Comparison of ENCODE assay signal across 9 cellular contexts in genomic region chr17:39929657-39930407, GRCh38. TPM values are rescaled to one million over a fixed set of nuclear protein-coding genes. Genes with fewer than 3 reads are reported as not detected.
A peak's percentile ranks its signal among the peaks of the same experiment; 100 is the strongest.
DNase-seq lines count a peak whose midpoint lies in the region; ATAC-seq, FAIRE-seq and TF ChIP-seq lines count a peak whose summit lies in the region.
"Had no signal": no experiment of that assay in that cellular context is flagged by ENCODE, and none has a peak within 500 bp of the region (broad histone marks: within the 10 kb centered on the region; RNA-seq: fewer than 3 reads in every experiment).

No MANE protein-coding gene starts in this region.

- no peaks in the 10 kb centered on the region for H3K9me1 ChIP-seq in endothelial cell of umbilical vein (replicated peaks; ENCODE audit: control insufficient read depth, extremely low read depth, insufficient read depth, low read length)

- H3K27ac Mint-ChIP-seq in CD4-positive, alpha-beta T cell: no peak overlapping the region

- H3K9ac ChIP-seq in OCI-LY1 (ENCODE audit: low read length): no peak overlapping the region; the same call in 1 of the 2 replicates
- peak overlapping the region; percentile 84 for H3K9ac ChIP-seq in endothelial cell of umbilical vein (replicated peaks; ENCODE audit: extremely low read depth, insufficient read depth, low read length)
- no peak overlapping the region for H3K9ac ChIP-seq in rectal smooth muscle tissue (ENCODE audit: low read length)

- H3K4me3 Mint-ChIP-seq in CD4-positive, alpha-beta T cell: peak overlapping the region; percentile 9

- dilution Hi-C loops in endothelial cell of umbilical vein (cut with MboI; ENCODE audit: extremely low pct_ligation_motif_present, low sequenced_read_pairs): no loop called here

- H3K4me1 Mint-ChIP-seq in CD4-positive, alpha-beta T cell (ENCODE audit: low read depth): peaks cover 32% of the 10 kb centered on the region

- no peaks in the 10 kb centered on the region for H3K9me2 ChIP-seq in OCI-LY1 (ENCODE audit: low read depth, low read length)

- no TSS peak for BruUV-seq in endothelial cell of umbilical vein (replicated peaks; lab: Mats Ljungman, UMichigan)

- peaks cover 20% of the 10 kb centered on the region for H3K79me2 ChIP-seq in OCI-LY1 (ENCODE audit: insufficient read depth, low read length)
- peaks cover 21% of the 10 kb centered on the region for H3K79me2 ChIP-seq in endothelial cell of umbilical vein (ENCODE audit: control insufficient read depth, insufficient read depth, low read length)

- intact Hi-C loops in CD4-positive, alpha-beta T cell (cut with DNase I, micrococcal nuclease): loop anchor here (2.0 to 10.0 kb wide), 7 partner anchors 32 to 475 kb away; partner anchors contain the start of genes GSDMA (in 1 of the 2), MED1 (in 1 of the 2) and MED24 (in 1 of the 2)
- intact Hi-C loops in endothelial cell of umbilical vein (cut with micrococcal nuclease): loop anchor here (1.0 kb wide), 2 partner anchors 22 to 89 kb away; no protein-coding TSS in a partner anchor

- H3K9me3 ChIP-seq in CD4-positive, alpha-beta T cell (ENCODE audit: control insufficient read depth, low read length): no peaks in the 10 kb centered on the region
- H3K9me3 ChIP-seq in OCI-LY1 (ENCODE audit: low read length): no peaks in the 10 kb centered on the region
- H3K9me3 ChIP-seq in endothelial cell of umbilical vein (replicated peaks; ENCODE audit: control insufficient read depth, insufficient read depth, low read length): no peaks in the 10 kb centered on the region

- no peak for ATAC-seq in CD4-positive, alpha-beta T cell (ENCODE audit: poor library complexity)
- ATAC-seq in HG02763 (IDR thresholded peaks at IDR 0.05; ENCODE audit: unreplicated experiment): no peak
- ATAC-seq in GM19023 (IDR thresholded peaks at IDR 0.05; ENCODE audit: unreplicated experiment): no peak
- no peak for ATAC-seq in HG03354 (IDR thresholded peaks at IDR 0.05; ENCODE audit: poor library complexity, severe bottlenecking, unreplicated experiment)

- no peaks in the 10 kb centered on the region for H3K27me3 ChIP-seq in CD4-positive, alpha-beta T cell (ENCODE audit: control insufficient read depth, insufficient read depth, low read length)
- H3K27me3 ChIP-seq in OCI-LY1 (ENCODE audit: insufficient read depth, low read length) (no peaks in the 10 kb centered on the region), endothelial cell of umbilical vein (ENCODE audit: control insufficient read depth in 2 of 2, insufficient read depth in 2 of 2, low read length in 2 of 2) (no peaks in the 10 kb centered on the region), rectal smooth muscle tissue (ENCODE audit: control insufficient read depth, insufficient read depth, low read length) (no peaks in the 10 kb centered on the region)

- no peak for TF ChIP-seq CTCF in CD4-positive, alpha-beta T cell (IDR thresholded peaks at IDR 0.05)
- TF ChIP-seq CTCF in OCI-LY1 (IDR thresholded peaks at IDR 0.05; ENCODE audit: low read length) (no peak), endothelial cell of umbilical vein (IDR thresholded peaks at IDR 0.05; ENCODE audit: extremely low read depth in 1 of 2, insufficient read depth in 1 of 2, low read depth in 1 of 2, low read length in 2 of 2) (no peak)

- H2AFZ ChIP-seq in OCI-LY1 (ENCODE audit: low read length): no peak overlapping the region
- peak overlapping the region; percentile 29 for H2AFZ ChIP-seq in endothelial cell of umbilical vein (ENCODE audit: low read depth, low read length)

- no peaks in the 10 kb centered on the region for H4K20me1 ChIP-seq in OCI-LY1 (ENCODE audit: insufficient read depth, low read length)
- H4K20me1 ChIP-seq in endothelial cell of umbilical vein (replicated peaks; ENCODE audit: control insufficient read depth, extremely low read depth, insufficient read depth, low read length): no peaks in the 10 kb centered on the region

- H3K36me3 Mint-ChIP-seq in CD4-positive, alpha-beta T cell (ENCODE audit: low read depth): peaks cover 20% of the 10 kb centered on the region

- no peak for FAIRE-seq in endothelial cell of umbilical vein (lab: Jason Lieb, UNC)
- FAIRE-seq: G401.6 had no signal

- H3K4me2 ChIP-seq in OCI-LY1 (ENCODE audit: low read length) (peak overlapping the region; percentile 88; the same call in 1 of the 2 replicates), endothelial cell of umbilical vein (ENCODE audit: insufficient read depth, low read length) (peak overlapping the region; percentile 58)

- H3K4me3 ChIP-seq in OCI-LY1 (ENCODE audit: low read depth, low read length, poor library complexity, severe bottlenecking) (no peak overlapping the region), endothelial cell of umbilical vein (replicated peaks in 1 of 3; ENCODE audit: insufficient read depth in 1 of 3, low read depth in 1 of 3, low read length in 3 of 3) (peak overlapping the region in 1 of 3 experiments; percentile 34), rectal smooth muscle tissue (ENCODE audit: low read length) (no peak overlapping the region)

- no peaks in the 10 kb centered on the region for H3F3A ChIP-seq in OCI-LY1 (ENCODE audit: insufficient read depth, low read length)

- H3K36me3 ChIP-seq in OCI-LY1 (ENCODE audit: insufficient read depth, low read length) (no peaks in the 10 kb centered on the region), endothelial cell of umbilical vein (ENCODE audit: control insufficient read depth in 2 of 2, extremely low read depth in 1 of 2, insufficient read depth in 2 of 2, low read length in 2 of 2) (no peaks in the 10 kb centered on the region), rectal smooth muscle tissue (ENCODE audit: control insufficient read depth, insufficient read depth, low read length) (no peaks in the 10 kb centered on the region)

- no peak for DNase-seq in CD4-positive, alpha-beta T cell
- DNase-seq in endothelial cell of umbilical vein (ENCODE audit: low read depth, low spot score) (no peak), DMS153 (lab: John Stamatoyannopoulos, UW) (no peak)

- no peak for TF ChIP-seq POLR2A in endothelial cell of umbilical vein (IDR thresholded peaks at IDR 0.05; ENCODE audit: low read depth, low read length)

- no peaks in the 10 kb centered on the region for H3K9me3 Mint-ChIP-seq in CD4-positive, alpha-beta T cell

- CTCF ChIA-PET in CD4-positive, alpha-beta T cell (lab: Charles Lee): interaction anchor here (1.6 kb wide), 1 partner anchor 18 kb away, joined by 4 read pairs; no protein-coding TSS in a partner anchor
- CTCF ChIA-PET in endothelial cell of umbilical vein (lab: Charles Lee): interaction anchor here (0.8 to 1.8 kb wide), 3 partner anchors 20 to 51 kb away, joined by 3 to 7 read pairs (median 6); partner anchors contain the start of gene PSMD3

- H3K4me1 ChIP-seq in OCI-LY1 (ENCODE audit: insufficient read depth, low read length, severe bottlenecking): peaks cover 42% of the 10 kb centered on the region
- H3K4me1 ChIP-seq in endothelial cell of umbilical vein (ENCODE audit: control insufficient read depth, extremely low read depth, insufficient read depth, low read length): peaks cover 36% of the 10 kb centered on the region
- H3K4me1 ChIP-seq in rectal smooth muscle tissue (ENCODE audit: control insufficient read depth, insufficient read depth, low read length): peaks cover 14% of the 10 kb centered on the region

- POLR2A ChIA-PET in CD4-positive, alpha-beta T cell (lab: Charles Lee): interaction anchor here (0.9 kb wide), 1 partner anchor 123 kb away, joined by 3 read pairs; no protein-coding TSS in a partner anchor
- POLR2A ChIA-PET in endothelial cell of umbilical vein (lab: Charles Lee): no interaction called here

- no peaks in the 10 kb centered on the region for H3K27me3 Mint-ChIP-seq in CD4-positive, alpha-beta T cell

- H3K27ac ChIP-seq in CD4-positive, alpha-beta T cell (ENCODE audit: low read depth, low read length): no peak overlapping the region
- H3K27ac ChIP-seq in OCI-LY1 (ENCODE audit: low read depth, low read length, poor library complexity, severe bottlenecking) (no peak overlapping the region), endothelial cell of umbilical vein (ENCODE audit: insufficient read depth, low read depth, low read length) (peak overlapping the region; percentile 100), rectal smooth muscle tissue (ENCODE audit: low read depth, low read length) (peak overlapping the region; percentile 46)

RNA-seq across cellular contexts. Expression of gene LRRC3C, which starts 2.3 kb away (rescaled TPM):
- total RNA-seq in CD4-positive, alpha-beta T cell: not detected
- not detected in 2 replicates for total RNA-seq in endothelial cell of umbilical vein
- not detected in 2 replicates for polyA plus RNA-seq in endothelial cell of umbilical vein
- polyA plus RNA-seq in endothelial cell of umbilical vein (2011; cell fraction: cytosol; rRNA removed): not detected in 2 replicates
- not detected in 2 replicates for polyA plus RNA-seq in endothelial cell of umbilical vein (2011; cell fraction: nucleus; rRNA removed)
- not detected in 2 replicates for polyA plus RNA-seq in endothelial cell of umbilical vein (2012)
- not detected in 2 replicates for polyA minus RNA-seq in endothelial cell of umbilical vein
- polyA minus RNA-seq in endothelial cell of umbilical vein (2011; cell fraction: cytosol; rRNA and poly(A)+ RNA removed): not detected
- polyA minus RNA-seq in endothelial cell of umbilical vein (2011; cell fraction: nucleus; rRNA and poly(A)+ RNA removed): not detected in 2 replicates

RNA-seq across cellular contexts. Expression of gene ORMDL3, which starts 2.4 kb away (rescaled TPM):
- total RNA-seq in CD4-positive, alpha-beta T cell: 100 to 1,000 TPM; 103 to 105 TPM
- total RNA-seq in endothelial cell of umbilical vein: 26.7 and 29.8 TPM in 2 replicates
- polyA plus RNA-seq in endothelial cell of umbilical vein: 49.8 and 53.4 TPM in 2 replicates
- 30.3 and 31.1 TPM in 2 replicates for polyA plus RNA-seq in endothelial cell of umbilical vein (2011; cell fraction: cytosol; rRNA removed)
- polyA plus RNA-seq in endothelial cell of umbilical vein (2011; cell fraction: nucleus; rRNA removed): 31.1 and 56.9 TPM in 2 replicates
- 29.4 and 40.4 TPM in 2 replicates for polyA plus RNA-seq in endothelial cell of umbilical vein (2012)
- polyA minus RNA-seq in endothelial cell of umbilical vein: 58.5 and 67.5 TPM in 2 replicates
- polyA minus RNA-seq in endothelial cell of umbilical vein (2011; cell fraction: cytosol; rRNA and poly(A)+ RNA removed): 14.5 TPM
- 17.8 and 21.3 TPM in 2 replicates for polyA minus RNA-seq in endothelial cell of umbilical vein (2011; cell fraction: nucleus; rRNA and poly(A)+ RNA removed)

RNA-seq across cellular contexts. Expression of gene GSDMB, which starts 11.4 kb away (rescaled TPM):
- 10 to 100 TPM; 22.3 to 22.7 TPM for total RNA-seq in CD4-positive, alpha-beta T cell
- total RNA-seq in endothelial cell of umbilical vein: 11.0 and 11.6 TPM in 2 replicates
- polyA plus RNA-seq in endothelial cell of umbilical vein: 5.0 and 5.4 TPM in 2 replicates
- polyA plus RNA-seq in endothelial cell of umbilical vein (2011; cell fraction: cytosol; rRNA removed): 1.1 and 1.7 TPM in 2 replicates
- polyA plus RNA-seq in endothelial cell of umbilical vein (2011; cell fraction: nucleus; rRNA removed): 49.7 and 50.3 TPM in 2 replicates
- polyA plus RNA-seq in endothelial cell of umbilical vein (2012): 8.0 and 10.6 TPM in 2 replicates
- polyA minus RNA-seq in endothelial cell of umbilical vein: 6.0 and 7.9 TPM in 2 replicates
- polyA minus RNA-seq in endothelial cell of umbilical vein (2011; cell fraction: cytosol; rRNA and poly(A)+ RNA removed): not detected
- polyA minus RNA-seq in endothelial cell of umbilical vein (2011; cell fraction: nucleus; rRNA and poly(A)+ RNA removed): 9.6 and 11.2 TPM in 2 replicates

RNA-seq across cellular contexts. Expression of gene GSDMA, which starts 33.0 kb away (rescaled TPM):
- under 1 TPM in 1 of 2 experiments, not detected in 1; 0.14 TPM for total RNA-seq in CD4-positive, alpha-beta T cell
- not detected in 2 replicates for total RNA-seq in endothelial cell of umbilical vein
- not detected in 2 replicates for polyA plus RNA-seq in endothelial cell of umbilical vein
- polyA plus RNA-seq in endothelial cell of umbilical vein (2011; cell fraction: cytosol; rRNA removed): not detected in 2 replicates
- not detected in 2 replicates for polyA plus RNA-seq in endothelial cell of umbilical vein (2011; cell fraction: nucleus; rRNA removed)
- polyA plus RNA-seq in endothelial cell of umbilical vein (2012): not detected in 2 replicates
- not detected in 2 replicates for polyA minus RNA-seq in endothelial cell of umbilical vein
- not detected for polyA minus RNA-seq in endothelial cell of umbilical vein (2011; cell fraction: cytosol; rRNA and poly(A)+ RNA removed)
- polyA minus RNA-seq in endothelial cell of umbilical vein (2011; cell fraction: nucleus; rRNA and poly(A)+ RNA removed): not detected in 2 replicates

RNA-seq across cellular contexts. Expression of gene PSMD3, which starts 50.8 kb away (rescaled TPM):
- 10 to 100 TPM; 66.7 to 71.9 TPM for total RNA-seq in CD4-positive, alpha-beta T cell
- 136 and 142 TPM in 2 replicates for total RNA-seq in endothelial cell of umbilical vein
- 117 and 120 TPM in 2 replicates for polyA plus RNA-seq in endothelial cell of umbilical vein
- polyA plus RNA-seq in endothelial cell of umbilical vein (2011; cell fraction: cytosol; rRNA removed): 118 and 139 TPM in 2 replicates
- polyA plus RNA-seq in endothelial cell of umbilical vein (2011; cell fraction: nucleus; rRNA removed): 111 and 117 TPM in 2 replicates
- polyA plus RNA-seq in endothelial cell of umbilical vein (2012): 136 and 166 TPM in 2 replicates
- polyA minus RNA-seq in endothelial cell of umbilical vein: 106 and 111 TPM in 2 replicates
- polyA minus RNA-seq in endothelial cell of umbilical vein (2011; cell fraction: cytosol; rRNA and poly(A)+ RNA removed): 66.7 TPM
- polyA minus RNA-seq in endothelial cell of umbilical vein (2011; cell fraction: nucleus; rRNA and poly(A)+ RNA removed): 29.1 and 42.5 TPM in 2 replicates

Comparison
In these comparisons a context has a peak if more than half of its experiments do, and no peak if none do; other contexts are left out.
1. H3K27ac ChIP-seq: peak in endothelial cell of umbilical vein (single experiment) and rectal smooth muscle tissue (single experiment); none in CD4-positive, alpha-beta T cell (single experiment) and OCI-LY1 (single experiment).